8 cellular contexts compared by ENCODE assay signal in the genomic region with DNA sequence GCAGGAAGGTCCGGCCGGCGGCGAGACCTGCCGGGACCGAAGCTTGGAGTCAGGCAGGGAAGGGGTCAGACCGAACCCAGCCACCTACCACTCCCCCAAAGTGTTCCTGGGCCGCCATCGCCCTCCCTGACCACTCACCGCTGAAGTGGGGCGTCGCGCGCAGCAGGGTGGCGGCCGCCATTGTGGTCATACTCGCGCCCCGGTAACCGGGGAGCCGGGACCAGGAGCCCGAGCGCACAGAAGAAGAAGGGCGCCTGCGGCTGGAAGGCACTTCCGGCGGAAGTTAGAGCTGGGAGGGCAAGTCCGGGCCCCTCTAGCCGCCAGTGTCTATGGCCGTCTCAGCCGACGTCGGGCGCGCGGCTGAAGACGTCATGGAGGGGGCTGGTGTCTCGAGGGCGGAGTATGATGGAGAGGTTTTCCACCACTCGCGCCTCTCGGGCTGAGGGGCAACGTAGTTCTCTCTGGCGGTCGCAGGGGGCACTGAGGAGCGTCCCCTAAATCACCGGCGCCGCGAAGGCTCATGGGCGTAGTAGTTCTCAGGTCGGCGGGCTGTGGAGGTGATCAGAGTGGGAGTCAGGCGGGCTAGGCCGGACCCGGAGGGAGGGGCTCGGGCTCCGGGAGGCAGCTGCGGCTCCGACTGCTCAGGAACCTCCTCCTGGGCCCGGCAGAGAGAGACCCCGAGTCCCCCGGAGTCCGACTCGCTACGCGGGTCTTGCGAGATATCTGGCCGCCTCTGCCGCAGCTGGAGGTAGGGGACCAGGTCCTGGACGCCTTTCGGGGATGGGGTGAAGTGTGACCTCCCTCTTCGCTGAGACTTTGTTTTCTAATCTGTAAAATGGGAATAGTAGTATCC. TPM values are rescaled to one million over a fixed set of nuclear protein-coding genes. Genes with fewer than 3 reads are reported as not detected.
DNase-seq lines count a peak whose midpoint lies in the region; ATAC-seq lines count a peak whose summit lies in the region.

A gene (minus strand): TSS at position 269 of the 853 bp plus-strand sequence. CDS start 79 bp downstream, at position 190.

- DNase-seq in COLO668 (lab: John Stamatoyannopoulos, UW; ENCODE audit: unreplicated experiment) (peak; percentile 98), HT-29 (ENCODE audit: low spot score) (peak; percentile 97), NOMO-1 (lab: John Stamatoyannopoulos, UW; ENCODE audit: unreplicated experiment in 2 of 2) (peak; percentile 98 to 99), memory B cell (ENCODE audit: low spot score in 2 of 2) (peak; percentile 94 to 98)
- peak; percentile 96 to 97 for DNase-seq in activated CD8-positive, alpha-beta memory T cell treated with anti-CD3 and anti-CD28 coated beads for 4 hours (ENCODE audit: low read depth in 2 of 2)
- peak; percentile 97 for DNase-seq in effector memory CD8-positive, alpha-beta T cell
- peak; percentile 96 for DNase-seq in stimulated activated CD8-positive, alpha-beta memory T cell treated with anti-CD3 and anti-CD28 coated beads, Interleukin-12 subunit alpha, Interleukin-12 subunit beta, amount 100 ng/mL, for 4 hours (ENCODE audit: low read depth)

- H3K36me3 Mint-ChIP-seq in effector memory CD8-positive, alpha-beta T cell (ENCODE audit: insufficient read depth): peaks cover 31% of the 10 kb centered on the region
- peaks cover 9% of the 10 kb centered on the region for H3K36me3 Mint-ChIP-seq in memory B cell

- H3K4me3 Mint-ChIP-seq in effector memory CD8-positive, alpha-beta T cell: peak within 1 kb of the TSS; percentile 94 to 95
- peak within 1 kb of the TSS; percentile 94 for H3K4me3 Mint-ChIP-seq in memory B cell

- H3K27ac Mint-ChIP-seq in effector memory CD8-positive, alpha-beta T cell: peak within 1 kb of the TSS; percentile 94 to 95
- peak within 1 kb of the TSS; percentile 92 for H3K27ac Mint-ChIP-seq in memory B cell

- no peaks in the 10 kb centered on the region for H3K27me3 Mint-ChIP-seq in effector memory CD8-positive, alpha-beta T cell
- no peaks in the 10 kb centered on the region for H3K27me3 Mint-ChIP-seq in memory B cell

- peaks cover 28 to 30% of the 10 kb centered on the region in 2 donors for H3K4me1 Mint-ChIP-seq in effector memory CD8-positive, alpha-beta T cell (ENCODE audit: low read depth in 2 of 2)
- peaks cover 28% of the 10 kb centered on the region for H3K4me1 Mint-ChIP-seq in memory B cell

- H3K9me3 Mint-ChIP-seq in effector memory CD8-positive, alpha-beta T cell: no peaks in the 10 kb centered on the region
- H3K9me3 Mint-ChIP-seq in memory B cell: no peaks in the 10 kb centered on the region

- peak; percentile 73 for ATAC-seq in GM19468 (IDR thresholded peaks at IDR 0.05; ENCODE audit: extremely low read depth, unreplicated experiment)
- ATAC-seq in effector memory CD8-positive, alpha-beta T cell (replicated peaks): peak; percentile 93
- peak; percentile 93 for ATAC-seq in memory B cell (ENCODE audit: low read depth)

RNA-seq across cellular contexts. Expression of the gene that starts here (rescaled TPM):
- total RNA-seq in HT-29 (2014; rRNA removed; shearing (Covaris generic)): 376 and 403 TPM in 2 replicates

Comparison
In these comparisons a context has a peak if more than half of its experiments do, and no peak if none do; other contexts are left out.
1. Peak in every context shown above with its lines: DNase-seq and ATAC-seq.